ENCODE assay signal across 2 cellular contexts in genomic region chr19:34480491-34480890, GRCh38.
A peak's percentile ranks its signal among the peaks of the same experiment; 100 is the strongest.
TF ChIP-seq lines count a peak whose summit lies in the region.

No MANE protein-coding gene starts in this region.

TF ChIP-seq in GM23338, 12 proteins besides CTCF, POLR2A, EP300 and RAD21:
- TF ChIP-seq NANOG (IDR thresholded peaks at IDR 0.05; ENCODE audit: borderline replicate concordance) (no peak), REST (IDR thresholded peaks at IDR 0.05; ENCODE audit: unreplicated experiment) (no peak), CREB1 (CRISPR knock-in tag; IDR thresholded peaks at IDR 0.05; ENCODE audit: low read depth) (no peak), EZH2phosphoT487 (IDR thresholded peaks at IDR 0.05; ENCODE audit: unreplicated experiment) (no peak), ETS1 (IDR thresholded peaks at IDR 0.05) (no peak), EZH2 (IDR thresholded peaks at IDR 0.05; ENCODE audit: low read depth, unreplicated experiment) (no peak), ZNF114 (CRISPR knock-in tag; IDR thresholded peaks at IDR 0.05) (no peak), ZNF331 (CRISPR knock-in tag; IDR thresholded peaks at IDR 0.05; ENCODE audit: low read depth) (no peak), POLR2AphosphoS5 (IDR thresholded peaks at IDR 0.05; ENCODE audit: low read depth) (no peak), STAT1 (IDR thresholded peaks at IDR 0.05; ENCODE audit: unreplicated experiment) (no peak), JUNB (IDR thresholded peaks at IDR 0.05; ENCODE audit: unreplicated experiment) (no peak), ZNF462 (CRISPR knock-in tag; IDR thresholded peaks at IDR 0.05) (no peak)
TF ChIP-seq in GM23338: peak in this region for 0.

TF ChIP-seq in HepG2, 621 proteins besides CTCF, POLR2A, EP300 and RAD21:
- no peak for TF ChIP-seq FOXP4 (CRISPR knock-in tag; IDR thresholded peaks at IDR 0.05)
- TF ChIP-seq ZBTB33 (CRISPR knock-in tag; IDR thresholded peaks at IDR 0.05): peak; percentile 56; the same call in 1 of the 2 replicates
